Comparison of ENCODE assay signal across 22 cellular contexts in genomic region chr2:38218583-38218982, GRCh38.
DNase-seq lines count a peak whose midpoint lies in the region; ATAC-seq and TF ChIP-seq lines count a peak whose summit lies in the region.
"Had no signal": no experiment of that assay in that cellular context is flagged by ENCODE, and none has a peak within 500 bp of the region (broad histone marks: within the 10 kb centered on the region; RNA-seq: fewer than 3 reads in every experiment).

No MANE protein-coding gene starts in this region.

- peak overlapping the region; percentile 73 for H3K27ac Mint-ChIP-seq in mesothelial cell of epicardium
- H3K27ac Mint-ChIP-seq: dendritic cell treated with granulocyte-macrophage colony-stimulating factor and Interleukin-4, amounts not matched to agents 40 ng/mL and 50 ng/mL, for 4 days; progenitor cell of endocrine pancreas; WTC11 had no signal

- H3K36me3 ChIP-seq in esophagus muscularis mucosa (no peaks in the 10 kb centered on the region), uterus (no peaks in the 10 kb centered on the region)

- WGBS in right cardiac atrium: 48% methylated on average over 4 of the region's 4 CpGs
- 32% methylated on average over 4 of the region's 4 CpGs for WGBS in esophagus muscularis mucosa

- H3K36me3 Mint-ChIP-seq in mesothelial cell of epicardium: no peaks in the 10 kb centered on the region
- H3K36me3 Mint-ChIP-seq: WTC11 had no signal

- H3K4me3 ChIP-seq in right cardiac atrium (ENCODE audit: low read length) (no peak overlapping the region), esophagus muscularis mucosa (no peak overlapping the region), uterus (no peak overlapping the region)

- no peak overlapping the region for H3K27ac ChIP-seq in right cardiac atrium (ENCODE audit: low read length)
- peak overlapping the region in 3 of 4 donors; percentile 5 to 48 (median 37) for H3K27ac ChIP-seq in esophagus muscularis mucosa (replicated peaks in 1 of 4)
- H3K27ac ChIP-seq in uterus: peak overlapping the region; percentile 81 to 83

- no peak overlapping the region for H3K4me3 Mint-ChIP-seq in mesothelial cell of epicardium
- H3K4me3 Mint-ChIP-seq: dendritic cell treated with granulocyte-macrophage colony-stimulating factor and Interleukin-4, amounts not matched to agents 40 ng/mL and 50 ng/mL, for 4 days; neural crest cell; WTC11 had no signal

- TF ChIP-seq CTCF in esophagus muscularis mucosa (IDR thresholded peaks at IDR 0.05): no peak
- TF ChIP-seq CTCF in mesothelial cell of epicardium (IDR thresholded peaks at IDR 0.05; ENCODE audit: unreplicated experiment): no peak
- no peak for TF ChIP-seq CTCF in uterus (IDR thresholded peaks at IDR 0.05)

- no peaks in the 10 kb centered on the region for H3K27me3 ChIP-seq in right cardiac atrium (ENCODE audit: control insufficient read depth, insufficient read depth)
- no peaks in the 10 kb centered on the region for H3K27me3 ChIP-seq in esophagus muscularis mucosa
- H3K27me3 ChIP-seq in uterus: no peaks in the 10 kb centered on the region

- H3K4me1 Mint-ChIP-seq in mesothelial cell of epicardium: peaks cover 44% of the 10 kb centered on the region
- H3K4me1 Mint-ChIP-seq: WTC11 had no signal

- no peaks in the 10 kb centered on the region for H3K27me3 Mint-ChIP-seq in mesothelial cell of epicardium (ENCODE audit: low read depth)

- intact Hi-C loops in Right ventricle myocardium superior (cut with DNase I) (no loop called here), right cardiac atrium (cut with DNase I) (no loop called here), esophagus muscularis mucosa (cut with DNase I) (no loop called here), uterus (cut with DNase I; ENCODE audit: low total_unique reads) (no loop called here)

- TF ChIP-seq POLR2A in esophagus muscularis mucosa (IDR thresholded peaks at IDR 0.05; ENCODE audit: low read depth) (no peak), uterus (IDR thresholded peaks at IDR 0.05) (no peak)

- H3K9me3 ChIP-seq in right cardiac atrium (ENCODE audit: control insufficient read depth, low read length) (no peaks in the 10 kb centered on the region), esophagus muscularis mucosa (no peaks in the 10 kb centered on the region), uterus (no peaks in the 10 kb centered on the region)

- ATAC-seq in Right ventricle myocardium superior (ENCODE audit: poor library complexity) (peak; percentile 43), right cardiac atrium (no peak), HG02938 (IDR thresholded peaks at IDR 0.05; ENCODE audit: unreplicated experiment) (no peak)
- ATAC-seq: WTC11 had no signal

- TF ChIP-seq EP300 in esophagus muscularis mucosa (IDR thresholded peaks at IDR 0.05): no peak

- H3K4me1 ChIP-seq in right cardiac atrium (ENCODE audit: control insufficient read depth, insufficient read depth, low read length) (peaks cover 2% of the 10 kb centered on the region), esophagus muscularis mucosa (peaks cover 0 to 43% (median 22%) of the 10 kb centered on the region in 4 donors), uterus (peaks cover 0 to 3% of the 10 kb centered on the region in 2 donors)

- H3K9me3 Mint-ChIP-seq in mesothelial cell of epicardium: peaks cover 7% of the 10 kb centered on the region
- H3K9me3 Mint-ChIP-seq: dendritic cell treated with granulocyte-macrophage colony-stimulating factor and Interleukin-4, amounts not matched to agents 40 ng/mL and 50 ng/mL, for 4 days had no signal

- DNase-seq in Right ventricle myocardium superior: no peak
- no peak for DNase-seq in right cardiac atrium
- DNase-seq in esophagus muscularis mucosa (ENCODE audit: extremely low spot score): no peak
- no peak for DNase-seq in mesothelial cell of epicardium (ENCODE audit: low spot score in 2 of 2, unreplicated experiment in 2 of 2)
- peak; percentile 62 to 73 for DNase-seq in uterus
- DNase-seq in NCI-H2029 (lab: John Stamatoyannopoulos, UW): no peak
- DNase-seq in kidney glomerular epithelial cell (lab: John Stamatoyannopoulos, UW): no peak
- DNase-seq: activated CD4-positive, alpha-beta T cell treated with anti-CD3 and anti-CD28 coated beads, Interleukin-2, amount 50 U/mL, for 4 hours; activated gamma-delta T cell; C1 segment of cervical spinal cord; foreskin melanocyte; Kasumi-1; midbrain; NCI-H1092 treated with DMSO at 0.1 percent for 48 hours; NCI-H526 treated with DMSO at 0.1 percent for 48 hours; OCI-M1; T-helper 2 cell had no signal

Comparison
In these comparisons a context has a peak if more than half of its experiments do, and no peak if none do; other contexts are left out.
1. DNase-seq: peak in uterus (2 of 2); none in Right ventricle myocardium superior (single experiment), right cardiac atrium (0 of 3), esophagus muscularis mucosa (single experiment), mesothelial cell of epicardium (0 of 2), NCI-H2029 (single experiment) and kidney glomerular epithelial cell (single experiment).